In the genomic region with DNA sequence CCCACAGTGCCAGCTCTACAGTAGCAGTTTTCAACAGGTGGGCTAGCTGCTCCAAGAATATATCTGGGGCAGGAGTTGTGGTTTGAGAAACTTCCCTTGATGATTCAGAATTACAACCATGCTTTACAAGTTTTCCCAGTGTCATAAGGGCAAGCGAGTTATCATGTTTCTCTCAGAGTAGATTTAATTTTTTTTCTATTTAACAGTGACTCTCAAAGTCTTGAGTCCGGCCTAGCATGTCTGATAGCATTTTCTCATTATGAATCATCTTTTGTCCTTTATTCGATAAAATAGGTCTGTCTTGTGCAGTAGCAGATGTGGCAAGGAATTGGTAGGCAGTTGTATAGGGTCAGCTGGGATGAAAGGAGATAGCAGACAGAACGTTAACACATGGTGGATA, we compare ENCODE assay signal across 22 cellular contexts.
DNase-seq lines count a peak whose midpoint lies in the region; ATAC-seq, FAIRE-seq and TF ChIP-seq lines count a peak whose summit lies in the region.
"Had no signal": no experiment of that assay in that cellular context is flagged by ENCODE, and none has a peak within 500 bp of the region (broad histone marks: within the 10 kb centered on the region; RNA-seq: fewer than 3 reads in every experiment).

No MANE protein-coding gene starts in this region.

- H3K27ac Mint-ChIP-seq in natural killer cell treated with Interleukin-12 subunit alpha and Interleukin-12 subunit beta and Interleukin-15 and Interleukin-18, amount 100 ng/mL, for 72 hours, result no peak overlapping the region
- H3K27ac Mint-ChIP-seq: nephron progenitor cell had no signal

- H3K9me3 Mint-ChIP-seq in natural killer cell treated with Interleukin-12 subunit alpha and Interleukin-12 subunit beta and Interleukin-15 and Interleukin-18, amount 100 ng/mL, for 72 hours, result no peaks in the 10 kb centered on the region

- no peaks in the 10 kb centered on the region for H3K36me3 Mint-ChIP-seq in natural killer cell treated with Interleukin-12 subunit alpha and Interleukin-12 subunit beta and Interleukin-15 and Interleukin-18, amount 100 ng/mL, for 72 hours

- DNase-seq in GM04504 (ENCODE audit: low read depth) (peak; percentile 0), RPMI7951 (ENCODE audit: low read depth) (peak; percentile 47), fibroblast of mammary gland (ENCODE audit: low read depth) (peak; percentile 0), urothelium cell line (ENCODE audit: low spot score) (peak; percentile 1)
- DNase-seq in activated CD4-positive, alpha-beta T cell treated with anti-CD3 and anti-CD28 coated beads for 1 hour, result no peak
- DNase-seq in natural killer cell treated with Interleukin-12 subunit alpha and Interleukin-12 subunit beta and Interleukin-15 and Interleukin-18, amount 100 ng/mL, for 72 hours (ENCODE audit: low spot score), result no peak
- DNase-seq: activated CD4-positive, alpha-beta T cell treated with anti-CD3 and anti-CD28 coated beads, Interleukin-2, amount 50 U/mL, for 4 hours; anterior cingulate cortex; Calu3; hypothalamus; mesenchymal stem cell; NCI-H2029; NCI-H446 treated with DMSO at 0.1 percent for 48 hours; nephron progenitor cell; NK-92 treated with Interleukin-12 subunit alpha and Interleukin-12 subunit beta, amount 100 ng/mL, for 24 hours; posterior cingulate gyrus; stimulated activated CD4-positive, alpha-beta T cell treated with anti-CD3 and anti-CD28 coated beads, Interleukin-1b, Interleukin-23, amount 100 ng/mL, for 48 hours; stimulated activated naive CD8-positive, alpha-beta T cell treated with anti-CD3 and anti-CD28 coated beads, Interleukin-15, Interleukin-2, amounts not matched to agents 100 U/mL and 50 U/mL, for 24 hours; transverse colon had no signal

- H3K4me3 ChIP-seq in fibroblast of mammary gland (ENCODE audit: control insufficient read depth, low read depth, low read length), result no peak overlapping the region
- H3K4me3 ChIP-seq: HAP-1, transverse colon had no signal

- H3K4me3 Mint-ChIP-seq in natural killer cell treated with Interleukin-12 subunit alpha and Interleukin-12 subunit beta and Interleukin-15 and Interleukin-18, amount 100 ng/mL, for 72 hours, result no peak overlapping the region
- H3K4me3 Mint-ChIP-seq: nephron progenitor cell had no signal

- no peak for TF ChIP-seq CTCF in fibroblast of mammary gland (conservative IDR thresholded peaks at IDR 0.05; ENCODE audit: control insufficient read depth, insufficient read depth, low read depth, low read length)

- no peak for ATAC-seq in HG03135 (IDR thresholded peaks at IDR 0.05; ENCODE audit: unreplicated experiment)
- ATAC-seq in natural killer cell treated with Interleukin-12 subunit alpha and Interleukin-12 subunit beta and Interleukin-15 and Interleukin-18, amount 100 ng/mL, for 72 hours, result no peak
- ATAC-seq: stimulated activated naive CD8-positive, alpha-beta T cell treated with anti-CD3 and anti-CD28 coated beads, Interleukin-15, Interleukin-2, amounts not matched to agents 100 U/mL and 50 U/mL, for 24 hours had no signal

- no peaks in the 10 kb centered on the region for H3K27me3 Mint-ChIP-seq in natural killer cell treated with Interleukin-12 subunit alpha and Interleukin-12 subunit beta and Interleukin-15 and Interleukin-18, amount 100 ng/mL, for 72 hours

- FAIRE-seq in urothelium cell line (lab: Jason Lieb, UNC), result no peak
- FAIRE-seq: keratinocyte had no signal

- H3K4me1 Mint-ChIP-seq in natural killer cell treated with Interleukin-12 subunit alpha and Interleukin-12 subunit beta and Interleukin-15 and Interleukin-18, amount 100 ng/mL, for 72 hours (ENCODE audit: low read depth in 2 of 2), result no peaks in the 10 kb centered on the region
- H3K4me1 Mint-ChIP-seq: nephron progenitor cell had no signal

Comparison
In these comparisons a context has a peak if more than half of its experiments do, and no peak if none do; other contexts are left out.
1. DNase-seq: peak in GM04504 (single experiment), RPMI7951 (single experiment), fibroblast of mammary gland (single experiment) and urothelium cell line (single experiment); none in activated CD4-positive, alpha-beta T cell treated with anti-CD3 and anti-CD28 coated beads for 1 hour (single experiment) and natural killer cell treated with Interleukin-12 subunit alpha and Interleukin-12 subunit beta and Interleukin-15 and Interleukin-18, amount 100 ng/mL, for 72 hours (single experiment).